Comparison of ENCODE assay signal across 11 cellular contexts in genomic region chr14:54447231-54447692, GRCh38. TPM values are rescaled to one million over a fixed set of nuclear protein-coding genes. Genes with fewer than 3 reads are reported as not detected.
DNase-seq lines count a peak whose midpoint lies in the region; ATAC-seq, FAIRE-seq and TF ChIP-seq lines count a peak whose summit lies in the region.
"Had no signal": no experiment of that assay in that cellular context is flagged by ENCODE, and none has a peak within 500 bp of the region (broad histone marks: within the 10 kb centered on the region; RNA-seq: fewer than 3 reads in every experiment).

No MANE protein-coding gene starts in this region.

- 84 to 93% methylated on average over 8 of the region's 8 CpGs for WGBS in pancreas, 2 donors

- no peak overlapping the region for H3K4me3 ChIP-seq in pancreas

- no peak for FAIRE-seq in pancreas (lab: Jason Lieb, UNC)
- FAIRE-seq: GM12892 had no signal

- peaks cover 0 to 23% (median 4%) of the 10 kb centered on the region in 4 donors for H3K27me3 ChIP-seq in pancreas

- intact Hi-C loops in pancreas (cut with DNase I): no loop called here
- intact Hi-C loops in posterior vena cava (cut with DNase I): no loop called here

- ATAC-seq in esophagus mucosa (peak; percentile 90), pancreas (peak in 3 of 4 donors; percentile 46 to 67 (median 47))

- H3K9me3 ChIP-seq in pancreas: no peaks in the 10 kb centered on the region

- H3K4me1 ChIP-seq in pancreas: no peaks in the 10 kb centered on the region

- DNase-seq in HCEC 1CT: peak; percentile 84
- DNase-seq in NOMO-1 treated with DMSO at 0.1 percent for 48 hours (lab: John Stamatoyannopoulos, UW; ENCODE audit: unreplicated experiment): peak; percentile 92
- DNase-seq in pancreas: no peak
- no peak for DNase-seq in posterior vena cava (ENCODE audit: low spot score)
- no peak for DNase-seq in DMS 273 (lab: John Stamatoyannopoulos, UW; ENCODE audit: unreplicated experiment)
- no peak for DNase-seq in NCI-H524 treated with DMSO at 0.1 percent for 48 hours (lab: John Stamatoyannopoulos, UW)
- DNase-seq: DMS 273 treated with DMSO at 0.1 percent for 48 hours; NCI-H2107; stimulated activated CD4-positive, alpha-beta T cell treated with anti-CD3 and anti-CD28 coated beads, Interleukin-2, amount 100 ng/mL, for 24 hours had no signal

- H3K36me3 ChIP-seq in pancreas: no peaks in the 10 kb centered on the region

- no peak for TF ChIP-seq CTCF in pancreas (IDR thresholded peaks at IDR 0.05)

- no peak overlapping the region for H3K27ac ChIP-seq in pancreas

RNA-seq across cellular contexts. Expression of gene CNIH1, which starts 6.1 kb away (rescaled TPM):
- total RNA-seq in esophagus mucosa (98.0 TPM), pancreas (10 to 100 TPM; 19.7 to 43.5 (median 34.7) TPM), posterior vena cava (100 to 1,000 TPM; 104 to 110 TPM)
- 10 to 100 TPM; 10.8 to 42.8 TPM for polyA plus RNA-seq in pancreas

RNA-seq across cellular contexts. Expression of gene GMFB, which starts 41.5 kb away (rescaled TPM):
- 25.3 TPM for total RNA-seq in esophagus mucosa
- 10 to 100 TPM in 5 of 6 donors, 1 to 10 TPM in 1; 6.8 to 21.7 (median 14.5) TPM for total RNA-seq in pancreas
- polyA plus RNA-seq in pancreas: 10 to 100 TPM in 1 of 2 donors, 1 to 10 TPM in 1; 5.4 to 13.5 TPM
- 10 to 100 TPM; 60.0 to 60.8 TPM for total RNA-seq in posterior vena cava

RNA-seq across cellular contexts. Expression of gene CDKN3, which starts 50.5 kb away (rescaled TPM):
- 17.7 TPM for total RNA-seq in esophagus mucosa
- 1 to 10 TPM in 3 of 6 donors, under 1 TPM in 2, not detected in 1; 0.66 to 1.6 (median 1.1) TPM for total RNA-seq in pancreas
- 1 to 10 TPM in 1 of 2 donors, under 1 TPM in 1; 0.61 to 1.0 TPM for polyA plus RNA-seq in pancreas
- total RNA-seq in posterior vena cava: 1 to 10 TPM; 1.4 to 3.4 TPM

Comparison
In these comparisons a context has a peak if more than half of its experiments do, and no peak if none do; other contexts are left out.
1. DNase-seq: peak in HCEC 1CT (single experiment) and NOMO-1 treated with DMSO at 0.1 percent for 48 hours (single experiment); none in pancreas (0 of 6), posterior vena cava (single experiment), DMS 273 (single experiment) and NCI-H524 treated with DMSO at 0.1 percent for 48 hours (single experiment).